In the genomic region with DNA sequence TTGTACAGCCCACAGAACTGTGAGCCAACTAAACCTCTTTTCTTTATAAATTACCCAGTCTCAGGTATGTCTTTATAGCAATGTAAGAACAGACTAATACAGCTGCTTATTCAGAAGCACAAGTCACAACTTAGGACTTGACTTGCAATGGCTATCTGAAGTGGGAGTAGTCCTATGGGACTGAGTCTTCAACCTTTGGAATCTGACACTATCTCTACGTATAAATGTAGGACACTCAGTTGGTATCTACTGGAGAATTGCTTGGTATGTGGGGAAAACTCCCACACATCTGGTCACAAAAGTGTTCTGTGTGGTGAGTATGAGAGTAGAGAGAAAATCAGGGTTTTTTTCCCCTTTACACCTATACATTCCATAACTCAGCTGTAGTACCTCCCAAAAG, we compare ENCODE assay signal across 33 cellular contexts.
"Had no signal": no experiment of that assay in that cellular context is flagged by ENCODE, and none has a peak within 500 bp of the region (broad histone marks: within the 10 kb centered on the region; RNA-seq: fewer than 3 reads in every experiment).

No MANE protein-coding gene starts in this region.

- H3K27me3 ChIP-seq: neutrophil, ovary, right lobe of liver, sigmoid colon, spleen, suprapubic skin, testis, tibial artery, transverse colon, upper lobe of right lung, uterus had no signal

- H3K4me3 Mint-ChIP-seq: naive thymus-derived CD4-positive, alpha-beta T cell; natural killer cell; nephron progenitor cell; neural crest cell; stimulated activated memory B cell treated with anti-CD40 and anti-IgM and Interleukin-4, amounts not matched to agents 10 μg/mL and 1 μg/mL and 100 μg/mL, for 72 hours; stimulated activated naive CD8-positive, alpha-beta T cell treated with anti-CD3 and anti-CD28 coated beads, Interleukin-15, amount 100 ng/mL, for 72 hours; type B pancreatic cell had no signal

- H3K9me3 Mint-ChIP-seq: natural killer cell, type B pancreatic cell had no signal

- H3K4me1 Mint-ChIP-seq: naive thymus-derived CD4-positive, alpha-beta T cell; neural crest cell; stimulated activated naive CD8-positive, alpha-beta T cell treated with anti-CD3 and anti-CD28 coated beads, Interleukin-15, amount 100 ng/mL, for 72 hours had no signal

- H3K4me3 ChIP-seq: ovary, psoas muscle, right lobe of liver, sigmoid colon, smooth muscle cell, spleen, suprapubic skin, testis, tibial artery, transverse colon, upper lobe of right lung, uterus had no signal

- ATAC-seq: naive thymus-derived CD4-positive, alpha-beta T cell; natural killer cell; psoas muscle; right cardiac atrium; right lobe of liver; stimulated activated memory B cell treated with anti-CD40 and anti-IgM and Interleukin-4, amounts not matched to agents 10 μg/mL and 1 μg/mL and 100 μg/mL, for 72 hours; stimulated activated naive CD8-positive, alpha-beta T cell treated with anti-CD3 and anti-CD28 coated beads, Interleukin-15, amount 100 ng/mL, for 72 hours; stimulated activated naive CD8-positive, alpha-beta T cell treated with anti-CD3 and anti-CD28 coated beads, Interleukin-15, Interleukin-2, amounts not matched to agents 100 U/mL and 50 U/mL, for 24 hours; upper lobe of right lung had no signal

- DNase-seq: naive thymus-derived CD4-positive, alpha-beta T cell; natural killer cell; nephron progenitor cell; nucleus accumbens; ovary; posterior cingulate gyrus; psoas muscle; right cardiac atrium; right lobe of liver; sigmoid colon; spleen; stimulated activated CD4-positive, alpha-beta T cell treated with anti-CD3 and anti-CD28 coated beads, Interleukin-12 subunit alpha, Interleukin-12 subunit beta, amount 100 ng/mL, for 4 hours; stimulated activated CD4-positive, alpha-beta T cell treated with anti-CD3 and anti-CD28 coated beads, Interleukin-1b, Interleukin-23, amount 100 ng/mL, for 48 hours; stimulated activated CD4-positive, alpha-beta T cell treated with anti-CD3 and anti-CD28 coated beads, Interleukin-4, amount 100 ng/mL, for 1 hour; stimulated activated CD4-positive, alpha-beta T cell treated with anti-CD3 and anti-CD28 coated beads, Interleukin-4, amount 100 ng/mL, for 4 hours; stimulated activated CD8-positive, alpha-beta memory T cell treated with anti-CD3 and anti-CD28 coated beads, Interleukin-4, amount 100 ng/mL, for 48 hours; stimulated activated naive CD4-positive, alpha-beta T cell; stimulated activated naive CD8-positive, alpha-beta T cell treated with anti-CD3 and anti-CD28 coated beads, Interleukin-15, amount 100 ng/mL, for 72 hours; stimulated activated naive CD8-positive, alpha-beta T cell treated with anti-CD3 and anti-CD28 coated beads, Interleukin-15, Interleukin-2, amounts not matched to agents 100 U/mL and 50 U/mL, for 24 hours; substantia nigra; testis; tibial artery; transverse colon; upper lobe of right lung; uterus had no signal

- H3K4me1 ChIP-seq: sigmoid colon, suprapubic skin, tibial artery, upper lobe of right lung, uterus had no signal

- H3K36me3 Mint-ChIP-seq: natural killer cell, type B pancreatic cell had no signal

- H3K27me3 Mint-ChIP-seq: progenitor cell of endocrine pancreas; stimulated activated memory B cell treated with anti-CD40 and anti-IgM and Interleukin-4, amounts not matched to agents 10 μg/mL and 1 μg/mL and 100 μg/mL, for 72 hours; stimulated activated naive CD8-positive, alpha-beta T cell treated with anti-CD3 and anti-CD28 coated beads, Interleukin-15, amount 100 ng/mL, for 72 hours; type B pancreatic cell had no signal

- H3K9me3 ChIP-seq: neutrophil, ovary, psoas muscle, right lobe of liver, sigmoid colon, suprapubic skin, testis, tibial artery, transverse colon, upper lobe of right lung, uterus had no signal

- H3K79me2 ChIP-seq: parathyroid adenoma had no signal

- H3K27ac Mint-ChIP-seq: naive thymus-derived CD4-positive, alpha-beta T cell; natural killer cell; nephron progenitor cell; progenitor cell of endocrine pancreas; stimulated activated memory B cell treated with anti-CD40 and anti-IgM and Interleukin-4, amounts not matched to agents 10 μg/mL and 1 μg/mL and 100 μg/mL, for 72 hours; stimulated activated naive CD8-positive, alpha-beta T cell treated with anti-CD3 and anti-CD28 coated beads, Interleukin-15, amount 100 ng/mL, for 72 hours; type B pancreatic cell had no signal

- H3K36me3 ChIP-seq: neutrophil, ovary, right lobe of liver, sigmoid colon, spleen, suprapubic skin, tibial artery, transverse colon, upper lobe of right lung, uterus had no signal

- H2AFZ ChIP-seq: parathyroid adenoma had no signal

- H3K4me2 ChIP-seq: smooth muscle cell had no signal

- H3K27ac ChIP-seq: neutrophil, ovary, parathyroid adenoma, psoas muscle, right lobe of liver, sigmoid colon, spleen, suprapubic skin, testis, tibial artery, transverse colon, upper lobe of right lung, uterus had no signal
